Comparison of ENCODE assay signal across 8 cellular contexts in the genomic region with DNA sequence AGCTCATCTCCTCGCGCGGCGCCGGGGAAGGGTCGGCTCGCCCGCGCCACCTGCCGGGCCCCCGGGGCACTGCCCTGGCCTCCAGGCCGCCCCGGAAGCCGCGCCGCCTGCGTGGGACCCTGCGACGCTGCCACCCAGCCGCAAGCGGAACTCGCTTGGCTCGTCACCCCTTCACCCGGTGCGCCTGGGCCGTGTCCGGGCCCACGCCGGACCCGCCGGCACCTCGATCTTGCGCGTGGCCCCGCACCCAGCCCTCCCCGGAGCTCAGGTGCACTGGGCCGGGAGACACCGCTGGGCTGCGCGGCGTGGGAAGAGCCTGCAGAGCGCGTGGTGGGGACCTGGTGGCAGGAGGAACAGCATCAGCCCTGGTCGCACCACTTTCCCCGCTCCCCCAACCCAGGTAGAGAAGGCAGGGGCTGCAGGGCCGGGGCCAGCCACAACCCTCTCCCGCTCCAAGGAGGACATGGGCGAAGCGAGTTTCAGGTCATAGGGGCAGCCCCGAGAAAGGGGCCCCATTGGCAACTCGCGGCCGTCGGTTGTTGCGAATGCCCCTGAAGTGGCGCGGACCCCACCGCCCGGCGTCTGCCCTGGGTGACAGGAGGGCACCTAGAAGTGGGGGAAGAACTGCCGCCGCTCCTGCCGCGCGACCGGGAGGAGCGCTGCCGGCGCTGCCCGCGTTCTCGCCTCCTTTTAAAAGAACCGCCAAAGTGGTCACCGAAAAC. TPM values are rescaled to one million over a fixed set of nuclear protein-coding genes. Genes with fewer than 3 reads are reported as not detected.
A peak's percentile ranks its signal among the peaks of the same experiment; 100 is the strongest.
DNase-seq lines count a peak whose midpoint lies in the region; ATAC-seq, FAIRE-seq and TF ChIP-seq lines count a peak whose summit lies in the region.

No MANE protein-coding gene starts in this region.

- H3K18ac ChIP-seq in neuronal stem cell (ENCODE audit: low read length) = peak overlapping the region; percentile 99

- H3K4me1 ChIP-seq in foreskin keratinocyte (no peaks in the 10 kb centered on the region), neuronal stem cell (ENCODE audit: control insufficient read depth in 2 of 2, insufficient read depth in 1 of 2, low read depth in 1 of 2, low read length in 2 of 2) (peaks cover 3 to 4% of the 10 kb centered on the region in 2 donors)

- peaks cover 17 to 37% of the 10 kb centered on the region in 2 donors for H3K36me3 ChIP-seq in neuronal stem cell (replicated peaks in 1 of 2; ENCODE audit: control insufficient read depth in 2 of 2, insufficient read depth in 2 of 2, low read length in 2 of 2)

- H4K8ac ChIP-seq in neuronal stem cell (ENCODE audit: low read depth, low read length) = peak overlapping the region; percentile 55

- ATAC-seq in GM19467 (IDR thresholded peaks at IDR 0.05; ENCODE audit: unreplicated experiment) (peak; percentile 59), foreskin keratinocyte (peak; percentile 63)

- peak overlapping the region; percentile 97 for H3K23ac ChIP-seq in neuronal stem cell (ENCODE audit: low read depth, low read length, poor library complexity)

- H2BK5ac ChIP-seq in neuronal stem cell (ENCODE audit: low read length) = peak overlapping the region; percentile 41

- peaks cover 4% of the 10 kb centered on the region for H3K79me1 ChIP-seq in neuronal stem cell (ENCODE audit: low read depth, low read length)

- no peak overlapping the region for H3K27ac ChIP-seq in foreskin keratinocyte
- no peak overlapping the region for H3K27ac ChIP-seq in neuronal stem cell (replicated peaks; ENCODE audit: low read length)
- peak overlapping the region; percentile 77 for H3K27ac ChIP-seq in substantia nigra (ENCODE audit: low read depth, low read length, poor library complexity, severe bottlenecking)

- peak overlapping the region; percentile 99 for H2AFZ ChIP-seq in neuronal stem cell (ENCODE audit: low read length)

- peak overlapping the region; percentile 83 for H3K14ac ChIP-seq in neuronal stem cell (ENCODE audit: low read length)

- H2BK12ac ChIP-seq in neuronal stem cell (ENCODE audit: low read length) = peak overlapping the region; percentile 93

- H2BK15ac ChIP-seq in neuronal stem cell (ENCODE audit: low read length) = peak overlapping the region; percentile 94

- WGBS in neuronal stem cell (ENCODE audit: extremely low coverage in 2 of 2, insufficient read length in 2 of 2, insufficient replicate concordance in 1 of 2), 2 donors = no CpG with 5 or more reads among the region's 74 CpGs

- H3K9ac ChIP-seq in neuronal stem cell (ENCODE audit: low read depth, low read length, poor library complexity) = peak overlapping the region; percentile 94

- peak overlapping the region; percentile 76 for H3K4ac ChIP-seq in neuronal stem cell (ENCODE audit: low read length)

- H3K4me2 ChIP-seq in neuronal stem cell (ENCODE audit: insufficient read depth, low read length, poor library complexity, severe bottlenecking) = peak overlapping the region; percentile 95

- peak; percentile 92 for TF ChIP-seq CTCF in foreskin keratinocyte (conservative IDR thresholded peaks at IDR 0.05)

- peak overlapping the region; percentile 95 for H3K4me3 ChIP-seq in neuronal stem cell (ENCODE audit: low read length in 2 of 2)

- no peak for FAIRE-seq in RCC 7860 (lab: Jason Lieb, UNC)

- no peak overlapping the region for H4K91ac ChIP-seq in neuronal stem cell (ENCODE audit: low read depth, low read length, poor library complexity)

- peak; percentile 74 for DNase-seq in COR-L47 (lab: John Stamatoyannopoulos, UW)
- peak; percentile 81 for DNase-seq in HT-29 (ENCODE audit: low spot score)
- peak; percentile 63 for DNase-seq in RCC 7860 (ENCODE audit: low spot score)
- DNase-seq in activated T-helper 9 cell treated with anti-CD3 and anti-CD28 coated beads, Interleukin-2, amount 50 U/mL, for 16 hours (ENCODE audit: low read depth) = peak; percentile 85
- peak in 1 of 2 donors; percentile 33 for DNase-seq in foreskin keratinocyte
- peak; percentile 78 for DNase-seq in neuronal stem cell (ENCODE audit: low spot score)
- DNase-seq in substantia nigra (lab: John Stamatoyannopoulos, UW) = peak in 45 of 49 donors; percentile 31 to 90 (median 72)

- H2BK120ac ChIP-seq in neuronal stem cell (ENCODE audit: low read depth, low read length) = no peak overlapping the region

- no peaks in the 10 kb centered on the region for H3K9me3 ChIP-seq in neuronal stem cell (replicated peaks in 1 of 2; ENCODE audit: control insufficient read depth in 2 of 2, insufficient read depth in 1 of 2, low read depth in 1 of 2, low read length in 2 of 2)

- H3K27me3 ChIP-seq in foreskin keratinocyte (no peaks in the 10 kb centered on the region), neuronal stem cell (ENCODE audit: control insufficient read depth in 3 of 3, insufficient read depth in 3 of 3, low read depth in 1 of 3, low read length in 3 of 3) (no peaks in the 10 kb centered on the region)

- peak overlapping the region; percentile 90 for H2AK5ac ChIP-seq in neuronal stem cell (ENCODE audit: low read depth, low read length)

RNA-seq across cellular contexts. Expression of a gene that starts 0.4 kb away (rescaled TPM):
- total RNA-seq in HT-29 (2014; rRNA removed; shearing (Covaris generic)) = 22.8 and 28.8 TPM in 2 replicates
- 11.6 and 13.7 TPM in 2 replicates for total RNA-seq in foreskin keratinocyte
- polyA plus RNA-seq in foreskin keratinocyte = 17.8 and 19.6 TPM in 2 replicates
- polyA plus RNA-seq in neuronal stem cell (2013, experiment 1 of 2) = 31.0 TPM
- polyA plus RNA-seq in neuronal stem cell (2013, experiment 2 of 2) = 31.4 TPM

RNA-seq across cellular contexts. Expression of a gene that starts 9.7 kb away (rescaled TPM):
- total RNA-seq in HT-29 (2014; rRNA removed; shearing (Covaris generic)) = 77.5 and 77.7 TPM in 2 replicates
- total RNA-seq in foreskin keratinocyte = 105 and 110 TPM in 2 replicates
- polyA plus RNA-seq in foreskin keratinocyte = 126 and 127 TPM in 2 replicates
- polyA plus RNA-seq in neuronal stem cell (2013, experiment 1 of 2) = 45.9 TPM
- polyA plus RNA-seq in neuronal stem cell (2013, experiment 2 of 2) = 45.2 TPM

RNA-seq across cellular contexts. Expression of a gene that starts 10.0 kb away (rescaled TPM):
- 16.4 and 20.7 TPM in 2 replicates for total RNA-seq in HT-29 (2014; rRNA removed; shearing (Covaris generic))
- 19.1 and 20.7 TPM in 2 replicates for total RNA-seq in foreskin keratinocyte
- 12.3 and 12.8 TPM in 2 replicates for polyA plus RNA-seq in foreskin keratinocyte
- polyA plus RNA-seq in neuronal stem cell (2013, experiment 1 of 2) = 32.9 TPM
- 31.7 TPM for polyA plus RNA-seq in neuronal stem cell (2013, experiment 2 of 2)

RNA-seq across cellular contexts. Expression of a gene that starts 17.8 kb away (rescaled TPM):
- total RNA-seq in HT-29 (2014; rRNA removed; shearing (Covaris generic)) = 39.8 and 46.4 TPM in 2 replicates
- total RNA-seq in foreskin keratinocyte = 12.3 and 13.2 TPM in 2 replicates
- 11.8 and 15.2 TPM in 2 replicates for polyA plus RNA-seq in foreskin keratinocyte
- polyA plus RNA-seq in neuronal stem cell (2013, experiment 1 of 2) = 9.2 TPM
- polyA plus RNA-seq in neuronal stem cell (2013, experiment 2 of 2) = 9.1 TPM
